Comparison of ENCODE assay signal across 9 cellular contexts in the genomic region with DNA sequence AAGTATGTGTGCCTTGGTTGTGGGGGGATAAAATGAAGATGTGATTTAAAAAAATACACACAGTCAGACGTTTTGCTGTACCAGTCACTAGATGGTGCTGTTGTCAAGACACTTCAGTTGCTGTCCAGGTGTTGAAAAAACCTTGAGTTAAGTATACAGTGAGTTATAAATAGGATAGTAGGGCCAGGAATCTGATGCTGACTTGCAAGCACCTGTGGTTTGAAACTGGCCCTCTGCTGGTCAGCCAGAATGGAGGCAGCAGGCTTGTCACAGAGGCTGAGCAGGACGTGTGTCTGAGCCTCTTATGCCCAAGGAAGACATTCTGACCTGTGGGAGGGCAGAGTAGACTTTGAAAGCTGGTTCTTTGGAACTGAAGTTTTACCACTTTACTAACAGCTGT. TPM values are rescaled to one million over a fixed set of nuclear protein-coding genes. Genes with fewer than 3 reads are reported as not detected.
DNase-seq lines count a peak whose midpoint lies in the region; ATAC-seq, FAIRE-seq and TF ChIP-seq lines count a peak whose summit lies in the region.
"Had no signal": no experiment of that assay in that cellular context is flagged by ENCODE, and none has a peak within 500 bp of the region (broad histone marks: within the 10 kb centered on the region; RNA-seq: fewer than 3 reads in every experiment).

No MANE protein-coding gene starts in this region.

- H2AFZ ChIP-seq in H1 (ENCODE audit: low read length) = no peak overlapping the region

- peak in 2 of 3 donors; percentile 51 to 77 for DNase-seq in CD4-positive, CD25-positive, alpha-beta regulatory T cell
- DNase-seq in GM19239 (ENCODE audit: insufficient read length, low spot score) = peak; percentile 22
- DNase-seq in NCI-H146 (lab: John Stamatoyannopoulos, UW) = peak; percentile 96
- DNase-seq in SW 1271 (lab: John Stamatoyannopoulos, UW) = peak; percentile 29 to 71
- DNase-seq in H1 (ENCODE audit: low read depth in 1 of 2, low spot score in 2 of 2) = peak; percentile 13 to 46
- no peak for DNase-seq in mesothelial cell of epicardium (ENCODE audit: low spot score in 2 of 2, unreplicated experiment in 2 of 2)
- DNase-seq in substantia nigra (lab: John Stamatoyannopoulos, UW) = no peak

- no peaks in the 10 kb centered on the region for H3K27me3 ChIP-seq in CD4-positive, CD25-positive, alpha-beta regulatory T cell (ENCODE audit: control insufficient read depth, insufficient read depth, low read length)
- H3K27me3 ChIP-seq in H1 (replicated peaks in 1 of 4; ENCODE audit: control insufficient read depth in 3 of 4, extremely low read depth in 1 of 4, insufficient read depth in 3 of 4, low read length in 3 of 4) = no peaks in the 10 kb centered on the region

- H3K36me3 Mint-ChIP-seq in CD4-positive, CD25-positive, alpha-beta regulatory T cell = peaks cover 36% of the 10 kb centered on the region
- peaks cover 32% of the 10 kb centered on the region for H3K36me3 Mint-ChIP-seq in mesothelial cell of epicardium

- H3K4me3 ChIP-seq in CD4-positive, CD25-positive, alpha-beta regulatory T cell (ENCODE audit: low read depth, low read length) = no peak overlapping the region
- H3K4me3 ChIP-seq in H1 (ENCODE audit: extremely low read depth in 1 of 4, insufficient read depth in 2 of 4, low read depth in 3 of 4, low read length in 4 of 4) = no peak overlapping the region

- H3K4me1 Mint-ChIP-seq in CD4-positive, CD25-positive, alpha-beta regulatory T cell = peaks cover 0 to 5% (median 0%) of the 10 kb centered on the region in 4 donors
- H3K4me1 Mint-ChIP-seq in mesothelial cell of epicardium = no peaks in the 10 kb centered on the region

- peak; percentile 28 to 52 for ATAC-seq in CD4-positive, CD25-positive, alpha-beta regulatory T cell (ENCODE audit: low read depth in 2 of 2)
- no peak for ATAC-seq in HG03565 (IDR thresholded peaks at IDR 0.05; ENCODE audit: unreplicated experiment)

- H2BK5ac ChIP-seq in H1 (ENCODE audit: low read depth, low read length) = no peak overlapping the region

- TF ChIP-seq EP300 in H1 (IDR thresholded peaks at IDR 0.05; ENCODE audit: borderline replicate concordance in 1 of 2, low read depth in 2 of 2, low read length in 2 of 2) = no peak

- H3K36me3 ChIP-seq in CD4-positive, CD25-positive, alpha-beta regulatory T cell (ENCODE audit: control insufficient read depth, insufficient read depth, low read length) = peaks cover 37% of the 10 kb centered on the region
- H3K36me3 ChIP-seq in H1 (ENCODE audit: control insufficient read depth in 2 of 4, insufficient read depth in 4 of 4, low read length in 3 of 4) = peaks cover 0 to 28% (median 15%) of the 10 kb centered on the region in 4 experiments

- no peak overlapping the region for H3K56ac ChIP-seq in H1 (replicated peaks; ENCODE audit: insufficient read length, low read depth, low read length)

- POLR2A ChIA-PET in H1 (lab: Charles Lee; ENCODE audit: partially characterized antibody) = interaction anchor here (1.4 kb wide), 1 partner anchor 10 kb away, joined by 3 read pairs; no protein-coding TSS in a partner anchor

- H4K8ac ChIP-seq in H1 (ENCODE audit: extremely low read depth, insufficient read depth, low read length) = no peak overlapping the region

- no peak overlapping the region for H2BK120ac ChIP-seq in H1 (replicated peaks; ENCODE audit: low read depth, low read length)

- no peak for TF ChIP-seq POLR2A in H1 (IDR thresholded peaks at IDR 0.05; ENCODE audit: control extremely low read depth in 1 of 2, low read depth in 2 of 2, low read length in 2 of 2)

- H3K4ac ChIP-seq in H1 (replicated peaks; ENCODE audit: insufficient read length, low read depth, low read length) = no peak overlapping the region

- FAIRE-seq in GM19239 (lab: Jason Lieb, UNC) (peak; percentile 42), H1 (lab: Jason Lieb, UNC) (peak; percentile 84)

- no peak overlapping the region for H3K27ac ChIP-seq in CD4-positive, CD25-positive, alpha-beta regulatory T cell (ENCODE audit: insufficient read depth, low read length, poor library complexity, severe bottlenecking)
- no peak overlapping the region for H3K27ac ChIP-seq in H1 (ENCODE audit: low read depth, low read length)
- no peak overlapping the region for H3K27ac ChIP-seq in substantia nigra (ENCODE audit: low read depth, low read length, poor library complexity, severe bottlenecking)

- no peak overlapping the region for H3K18ac ChIP-seq in H1 (ENCODE audit: extremely low read depth, low read length)

- no peak overlapping the region for H4K91ac ChIP-seq in H1 (replicated peaks; ENCODE audit: insufficient read length, low read length)

- 40% methylated on average over 2 of the region's 2 CpGs; no CpG with 5 or more reads in 1 of the 2 experiments for WGBS in H1 (ENCODE audit: extremely low coverage in 1 of 2, insufficient coverage in 1 of 2, insufficient read length in 1 of 2, insufficient replicate concordance in 2 of 2, low coverage in 1 of 2, low lambda C conversion rate in 2 of 2, missing lambda C conversion rate in 1 of 2), 2 experiments

- H3K27me3 Mint-ChIP-seq in CD4-positive, CD25-positive, alpha-beta regulatory T cell = no peaks in the 10 kb centered on the region
- no peaks in the 10 kb centered on the region for H3K27me3 Mint-ChIP-seq in mesothelial cell of epicardium (ENCODE audit: low read depth)
- H3K27me3 Mint-ChIP-seq: IgD-negative memory B cell had no signal

- no peaks in the 10 kb centered on the region for H3K9me3 Mint-ChIP-seq in CD4-positive, CD25-positive, alpha-beta regulatory T cell
- no peaks in the 10 kb centered on the region for H3K9me3 Mint-ChIP-seq in mesothelial cell of epicardium
- H3K9me3 Mint-ChIP-seq: IgD-negative memory B cell had no signal

- TF ChIP-seq CTCF in H1 (IDR thresholded peaks at IDR 0.05; ENCODE audit: control extremely low read depth in 1 of 3, insufficient read depth in 1 of 3, low read depth in 1 of 3, low read length in 3 of 3) (peak; percentile 60 to 78 (median 65)), mesothelial cell of epicardium (IDR thresholded peaks at IDR 0.05; ENCODE audit: unreplicated experiment) (peak; percentile 15)

- no peak overlapping the region for H2AK5ac ChIP-seq in H1 (ENCODE audit: low read depth, low read length)

- H3K79me1 ChIP-seq in H1 (ENCODE audit: low read depth, low read length) = no peaks in the 10 kb centered on the region; the same call in 1 of the 2 replicates

- CTCF ChIA-PET in H1 (lab: Charles Lee; ENCODE audit: partially characterized antibody) = interaction anchor here (0.6 to 3.2 kb wide), 22 partner anchors 8 to 828 kb away, joined by 3 to 43 read pairs (median 4); partner anchors contain the start of gene CMTR1

- H2BK15ac ChIP-seq in H1 (ENCODE audit: low read length) = no peak overlapping the region

- H3K4me3 Mint-ChIP-seq in CD4-positive, CD25-positive, alpha-beta regulatory T cell = no peak overlapping the region
- H3K4me3 Mint-ChIP-seq in mesothelial cell of epicardium = no peak overlapping the region

- H3K4me2 ChIP-seq in H1 (ENCODE audit: insufficient read depth in 1 of 2, low read depth in 2 of 2, low read length in 2 of 2) = no peak overlapping the region

- H3K27ac Mint-ChIP-seq in CD4-positive, CD25-positive, alpha-beta regulatory T cell = peak overlapping the region in 1 of 3 donors; percentile 65
- no peak overlapping the region for H3K27ac Mint-ChIP-seq in mesothelial cell of epicardium
- H3K27ac Mint-ChIP-seq: IgD-negative memory B cell had no signal

- no peak overlapping the region for H3K23ac ChIP-seq in H1 (ENCODE audit: insufficient read length)

- H2BK20ac ChIP-seq in H1 (ENCODE audit: low read length) = no peak overlapping the region

- H3K9ac ChIP-seq in H1 (replicated peaks in 1 of 4; ENCODE audit: extremely low read depth in 1 of 4, low read depth in 3 of 4, low read length in 3 of 4) = no peak overlapping the region

- H3K79me2 ChIP-seq in H1 (ENCODE audit: control insufficient read depth in 1 of 2, insufficient read depth in 2 of 2, low read length in 2 of 2) = no peaks in the 10 kb centered on the region

- H3K23me2 ChIP-seq in H1 (ENCODE audit: low read depth, low read length) = no peaks in the 10 kb centered on the region

- peaks cover 0 to 1% of the 10 kb centered on the region in 2 experiments for H4K20me1 ChIP-seq in H1 (replicated peaks in 1 of 2; ENCODE audit: control insufficient read depth in 1 of 2, insufficient read depth in 2 of 2, low read length in 2 of 2)

- H4K5ac ChIP-seq in H1 (ENCODE audit: insufficient read length, low read depth, low read length) = no peak overlapping the region

- no peaks in the 10 kb centered on the region for H3K9me3 ChIP-seq in CD4-positive, CD25-positive, alpha-beta regulatory T cell (ENCODE audit: control insufficient read depth in 2 of 2, low read length in 2 of 2)
- H3K9me3 ChIP-seq in H1 (ENCODE audit: insufficient read depth in 2 of 2, low read depth in 1 of 2, low read length in 1 of 2) = no peaks in the 10 kb centered on the region

- H2BK12ac ChIP-seq in H1 (ENCODE audit: low read depth, low read length) = no peak overlapping the region

- peak; percentile 67 to 77 for TF ChIP-seq RAD21 in H1 (IDR thresholded peaks at IDR 0.05 in 1 of 2, conservative IDR thresholded peaks at IDR 0.05 in 1 of 2; ENCODE audit: low read depth in 2 of 2, low read length in 2 of 2)

- H3K14ac ChIP-seq in H1 (ENCODE audit: insufficient read length) = no peak overlapping the region

- no peaks in the 10 kb centered on the region for H3K4me1 ChIP-seq in CD4-positive, CD25-positive, alpha-beta regulatory T cell (ENCODE audit: control insufficient read depth, insufficient read depth, low read length, poor library complexity, severe bottlenecking)
- no peaks in the 10 kb centered on the region for H3K4me1 ChIP-seq in H1 (replicated peaks in 1 of 4; ENCODE audit: control insufficient read depth in 3 of 4, insufficient read depth in 4 of 4, low read length in 3 of 4)

RNA-seq across cellular contexts. Expression of gene RNF8, which starts 27.8 kb away (rescaled TPM):
- 12.2 TPM for total RNA-seq in CD4-positive, CD25-positive, alpha-beta regulatory T cell
- polyA plus RNA-seq in CD4-positive, CD25-positive, alpha-beta regulatory T cell = 10 to 100 TPM; 14.6 to 21.9 (median 17.6) TPM
- 44.7 and 46.2 TPM in 2 replicates for total RNA-seq in H1 (2021; fragmentation: NEBNext Ultra II Directional; extraction: Animal tissue kit (Norgen Biotek cat#: 25700))
- polyA plus RNA-seq in H1 (2011; rRNA removed) = 15.8 and 20.3 TPM in 2 replicates
- polyA plus RNA-seq in H1 (2011; cell fraction: cytosol; rRNA removed) = 30.1 TPM
- 17.9 TPM for polyA plus RNA-seq in H1 (2011; cell fraction: nucleus; rRNA removed)
- 32.2 to 43.2 TPM (median 35.0 TPM) in 4 replicates for polyA plus RNA-seq in H1 (2012, experiment 1 of 2)
- polyA plus RNA-seq in H1 (2012, experiment 2 of 2) = 9.6 TPM
- polyA plus RNA-seq in H1 (2013, experiment 1 of 2) = 27.2 TPM
- 27.9 TPM for polyA plus RNA-seq in H1 (2013, experiment 2 of 2)
- 8.6 and 9.5 TPM in 2 replicates for polyA minus RNA-seq in H1 (2011; rRNA and poly(A)+ RNA removed)
- polyA minus RNA-seq in H1 (2011; cell fraction: cytosol; rRNA and poly(A)+ RNA removed) = 14.5 TPM
- 10.6 TPM for polyA minus RNA-seq in H1 (2011; cell fraction: nucleus; rRNA and poly(A)+ RNA removed)
- 22.6 to 27.0 TPM (median 25.2 TPM) in 3 replicates for total RNA-seq in mesothelial cell of epicardium

RNA-seq across cellular contexts. Expression of gene CMTR1, which starts 51.4 kb away (rescaled TPM):
- total RNA-seq in CD4-positive, CD25-positive, alpha-beta regulatory T cell = 91.2 TPM
- polyA plus RNA-seq in CD4-positive, CD25-positive, alpha-beta regulatory T cell = 10 to 100 TPM; 27.8 to 31.2 (median 29.1) TPM
- total RNA-seq in H1 (2021; fragmentation: NEBNext Ultra II Directional; extraction: Animal tissue kit (Norgen Biotek cat#: 25700)) = 33.1 and 34.3 TPM in 2 replicates
- 15.2 and 16.8 TPM in 2 replicates for polyA plus RNA-seq in H1 (2011; rRNA removed)
- 24.2 TPM for polyA plus RNA-seq in H1 (2011; cell fraction: cytosol; rRNA removed)
- 54.7 TPM for polyA plus RNA-seq in H1 (2011; cell fraction: nucleus; rRNA removed)
- polyA plus RNA-seq in H1 (2012, experiment 1 of 2) = 30.4 to 36.2 TPM (median 33.2 TPM) in 4 replicates
- 16.5 TPM for polyA plus RNA-seq in H1 (2012, experiment 2 of 2)
- 24.0 TPM for polyA plus RNA-seq in H1 (2013, experiment 1 of 2)
- 23.4 TPM for polyA plus RNA-seq in H1 (2013, experiment 2 of 2)
- 20.4 and 21.6 TPM in 2 replicates for polyA minus RNA-seq in H1 (2011; rRNA and poly(A)+ RNA removed)
- polyA minus RNA-seq in H1 (2011; cell fraction: cytosol; rRNA and poly(A)+ RNA removed) = 12.1 TPM
- polyA minus RNA-seq in H1 (2011; cell fraction: nucleus; rRNA and poly(A)+ RNA removed) = 25.3 TPM
- total RNA-seq in mesothelial cell of epicardium = 57.3 to 60.1 TPM (median 59.8 TPM) in 3 replicates

Comparison
In these comparisons a context has a peak if more than half of its experiments do, and no peak if none do; other contexts are left out.
1. DNase-seq: peak in CD4-positive, CD25-positive, alpha-beta regulatory T cell (2 of 3), GM19239 (single experiment), NCI-H146 (single experiment), SW 1271 (2 of 2) and H1 (2 of 2); none in mesothelial cell of epicardium (0 of 2) and substantia nigra (0 of 49).